ENCODE assay signal across 24 cellular contexts in genomic region chr14:75090353-75090752, GRCh38. TPM values are rescaled to one million over a fixed set of nuclear protein-coding genes. Genes with fewer than 3 reads are reported as not detected.
"Had no signal": no experiment of that assay in that cellular context is flagged by ENCODE, and none has a peak within 500 bp of the region (broad histone marks: within the 10 kb centered on the region; RNA-seq: fewer than 3 reads in every experiment).

No MANE protein-coding gene starts in this region.

- ATAC-seq: activated CD4-positive, alpha-beta T cell treated with anti-CD3 and anti-CD28 coated beads for 36 hours; activated T-cell treated with anti-CD3 and anti-CD28 coated beads, Interleukin-2, amount 50 U/mL, for 72 hours had no signal

- H3K4me1 Mint-ChIP-seq: activated CD4-positive, alpha-beta memory T cell treated with anti-CD3 and anti-CD28 coated beads, Interleukin-2, amount 10 ng/mL, durations not matched to agents 7 days and 5 days; activated CD4-positive, alpha-beta T cell treated with anti-CD3 and anti-CD28 coated beads for 36 hours; activated naive CD8-positive, alpha-beta T cell treated with anti-CD3 and anti-CD28 coated beads, Interleukin-2, amount 10 ng/mL, durations not matched to agents 7 days and 5 days had no signal

- H3K9me3 Mint-ChIP-seq: activated CD4-positive, alpha-beta memory T cell treated with anti-CD3 and anti-CD28 coated beads, Interleukin-2, amount 10 ng/mL, durations not matched to agents 7 days and 5 days; activated naive CD8-positive, alpha-beta T cell treated with anti-CD3 and anti-CD28 coated beads, Interleukin-2, amount 10 ng/mL, durations not matched to agents 7 days and 5 days; activated T-cell treated with anti-CD3 and anti-CD28 coated beads, Interleukin-2, amount 50 U/mL, for 72 hours; activated T-helper 2 cell treated with anti-CD3 and anti-CD28 coated beads, Interferon-gamma antibody, Interleukin-2, Interleukin-4, amounts not matched to agents 10 μg/mL and 5 μg/mL and 100 μg/mL, durations not matched to agents 14 hours and 24 hours and 36 hours had no signal

- H3K4me3 Mint-ChIP-seq: activated CD4-positive, alpha-beta memory T cell treated with anti-CD3 and anti-CD28 coated beads, Interleukin-2, amount 10 ng/mL, durations not matched to agents 7 days and 5 days; activated CD4-positive, alpha-beta T cell treated with anti-CD3 and anti-CD28 coated beads for 36 hours; activated naive CD8-positive, alpha-beta T cell treated with anti-CD3 and anti-CD28 coated beads, Interleukin-2, amount 10 ng/mL, durations not matched to agents 7 days and 5 days; activated T-cell treated with anti-CD3 and anti-CD28 coated beads, Interleukin-2, amount 50 U/mL, for 72 hours had no signal

- H3K27me3 Mint-ChIP-seq: activated CD4-positive, alpha-beta memory T cell treated with anti-CD3 and anti-CD28 coated beads, Interleukin-2, amount 10 ng/mL, durations not matched to agents 7 days and 5 days; activated CD4-positive, alpha-beta T cell treated with anti-CD3 and anti-CD28 coated beads for 36 hours; activated naive CD8-positive, alpha-beta T cell treated with anti-CD3 and anti-CD28 coated beads, Interleukin-2, amount 10 ng/mL, durations not matched to agents 7 days and 5 days had no signal

- H3K27ac Mint-ChIP-seq: activated CD4-positive, alpha-beta memory T cell treated with anti-CD3 and anti-CD28 coated beads, Interleukin-2, amount 10 ng/mL, durations not matched to agents 7 days and 5 days; activated CD4-positive, alpha-beta T cell treated with anti-CD3 and anti-CD28 coated beads for 36 hours; activated naive CD8-positive, alpha-beta T cell treated with anti-CD3 and anti-CD28 coated beads, Interleukin-2, amount 10 ng/mL, durations not matched to agents 7 days and 5 days; activated T-cell treated with anti-CD3 and anti-CD28 coated beads, Interleukin-2, amount 50 U/mL, for 72 hours; activated T-helper 2 cell treated with anti-CD3 and anti-CD28 coated beads, Interferon-gamma antibody, Interleukin-2, Interleukin-4, amounts not matched to agents 10 μg/mL and 5 μg/mL and 100 μg/mL, durations not matched to agents 14 hours and 24 hours and 36 hours had no signal

- DNase-seq: activated CD4-positive, alpha-beta memory T cell treated with anti-CD3 and anti-CD28 coated beads, Interleukin-2, amount 10 ng/mL, durations not matched to agents 7 days and 5 days; activated CD4-positive, alpha-beta T cell treated with anti-CD3 and anti-CD28 coated beads for 36 hours; activated CD4-positive, alpha-beta T cell treated with anti-CD3 and anti-CD28 coated beads, Interleukin-2, amount 50 U/mL, for 1 hour; activated gamma-delta T cell treated with Interleukin-2 at 50 U/mL for 16 hours; activated naive CD4-positive, alpha-beta T cell treated with anti-CD3 and anti-CD28 coated beads, Interleukin-2, amount 50 U/mL, for 16 hours; activated naive CD8-positive, alpha-beta T cell treated with anti-CD3 and anti-CD28 coated beads, Interleukin-2, amount 10 ng/mL, durations not matched to agents 7 days and 5 days; activated T-cell treated with anti-CD3 and anti-CD28 coated beads, Interleukin-2, amount 50 U/mL, for 72 hours; adrenal gland; anterior cingulate cortex; caudate nucleus; MG63; MV-4-11; NCI-H1092 treated with DMSO at 0.1 percent for 48 hours; NCI-H1436; NCI-H187; NCI-H2081; NCI-H510A treated with DMSO at 0.1 percent for 48 hours; Peyer's patch; Right ventricle myocardium superior; SJCRH30; SK-N-SH; T-helper 1 cell; WERI-Rb-1 had no signal

- H3K4me3 ChIP-seq: adrenal gland, MG63, Peyer's patch, SJCRH30 had no signal

RNA-seq across cellular contexts. Expression of gene ZC2HC1C, which starts 20.9 kb away (rescaled TPM):
- total RNA-seq: SJCRH30 had no signal
